ENCODE assay signal across 8 cellular contexts in the genomic region with DNA sequence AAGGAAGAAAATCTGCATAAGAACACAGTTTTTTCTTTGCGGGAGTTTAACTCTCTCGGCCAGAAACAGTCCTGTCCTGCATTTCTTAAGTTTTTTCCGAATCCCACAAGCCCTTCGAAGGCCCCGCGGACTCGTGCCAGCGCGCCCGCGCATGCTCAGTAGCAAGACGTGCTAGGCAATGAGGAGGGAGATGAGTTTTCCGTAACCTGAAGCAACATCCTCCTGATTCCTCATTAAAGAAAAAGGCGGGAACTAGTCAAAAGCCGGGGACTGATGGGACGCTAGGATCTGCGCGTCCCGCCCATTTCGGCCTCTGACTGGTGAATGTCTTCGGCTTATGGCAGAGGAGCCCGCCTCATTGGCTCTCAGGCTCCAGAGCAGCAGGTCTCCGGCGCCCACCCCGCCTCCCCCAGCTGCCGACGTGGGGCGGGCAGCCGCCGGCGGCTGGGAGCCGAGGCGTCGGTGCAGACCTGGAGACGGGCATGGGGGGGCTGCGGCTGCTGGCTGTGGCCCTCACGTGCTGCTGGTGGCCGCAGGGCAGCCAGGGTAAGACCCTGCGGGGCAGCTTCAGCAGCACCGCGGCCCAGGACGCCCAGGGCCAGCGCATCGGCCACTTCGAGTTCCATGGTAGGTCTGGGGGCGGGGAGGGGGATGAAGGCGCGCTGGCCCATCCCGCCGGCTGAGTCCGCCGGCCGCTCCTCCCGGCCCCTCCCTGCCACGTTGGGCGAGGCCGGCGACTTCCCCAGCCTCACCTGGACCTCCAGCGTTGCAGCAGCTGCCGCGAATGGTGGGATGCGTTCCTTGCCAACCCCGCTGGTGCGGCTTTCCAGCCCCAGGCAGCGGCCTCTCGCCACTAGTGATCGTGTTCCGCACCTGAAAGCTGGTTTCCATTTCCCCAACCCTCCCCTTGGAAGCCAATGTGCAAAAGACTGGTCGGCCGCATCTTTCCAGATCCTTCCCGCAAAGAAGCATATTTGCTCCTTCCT. TPM values are rescaled to one million over a fixed set of nuclear protein-coding genes. Genes with fewer than 3 reads are reported as not detected.
DNase-seq lines count a peak whose midpoint lies in the region; ATAC-seq and TF ChIP-seq lines count a peak whose summit lies in the region.

Gene GPR180 (plus strand): TSS at position 412 of the 986 bp plus-strand sequence. CDS start 71 bp downstream, at position 483.

- H3K4me3 Mint-ChIP-seq in activated naive CD8-positive, alpha-beta T cell = peak within 1 kb of the TSS; percentile 89

- H3K27me3 Mint-ChIP-seq in activated naive CD8-positive, alpha-beta T cell = no peaks in the 10 kb centered on the region

- CTCF ChIA-PET in GM10248 (lab: Yijun Ruan, JAX) = interaction anchor here (8.1 kb wide), 1 partner anchor 18 kb away, joined by 105 read pairs; no protein-coding TSS in a partner anchor

- H3K9me3 ChIP-seq in suprapubic skin = no peaks in the 10 kb centered on the region

- TF ChIP-seq POLR2A in suprapubic skin (IDR thresholded peaks at IDR 0.05) = no peak

- H3K36me3 Mint-ChIP-seq in activated naive CD8-positive, alpha-beta T cell = peaks cover 3% of the 10 kb centered on the region

- POLR2A ChIA-PET in GM10248 (lab: Yijun Ruan, JAX) = interaction anchor here (2.0 kb wide), 1 partner anchor 16 kb away, joined by 4 read pairs; no protein-coding TSS in a partner anchor

- TF ChIP-seq EP300 in suprapubic skin (IDR thresholded peaks at IDR 0.05) = no peak

- DNase-seq in GM10248 (ENCODE audit: extremely low spot score) (peak; percentile 96), NCI-H1048 (lab: John Stamatoyannopoulos, UW) (peak; percentile 97), glomerular visceral epithelial cell (ENCODE audit: extremely low spot score) (peak; percentile 99), occipital lobe (lab: John Stamatoyannopoulos, UW) (peak; percentile 97), suprapubic skin (ENCODE audit: low spot score in 2 of 2) (peak; percentile 96 to 97)

- no peaks in the 10 kb centered on the region for H3K9me3 Mint-ChIP-seq in activated naive CD8-positive, alpha-beta T cell (ENCODE audit: low read depth)

- H3K27ac Mint-ChIP-seq in activated naive CD8-positive, alpha-beta T cell = peak within 1 kb of the TSS; percentile 76

- H3K4me1 Mint-ChIP-seq in activated naive CD8-positive, alpha-beta T cell (ENCODE audit: low read depth) = peaks cover 33% of the 10 kb centered on the region

- H3K27me3 ChIP-seq in suprapubic skin = no peaks in the 10 kb centered on the region

- 0% methylated on average over 46 of the region's 71 CpGs for WGBS in suprapubic skin

- H3K27ac ChIP-seq in suprapubic skin = peak within 1 kb of the TSS; percentile 51

- H3K4me3 ChIP-seq in suprapubic skin = peak within 1 kb of the TSS; percentile 83

- TF ChIP-seq CTCF in GM10248 (IDR thresholded peaks at IDR 0.05; ENCODE audit: control extremely low read depth, extremely low read depth, low read depth, missing control alignments) (no peak), suprapubic skin (IDR thresholded peaks at IDR 0.05) (no peak)

- H3K4me1 ChIP-seq in suprapubic skin = peaks cover 4% of the 10 kb centered on the region

- peaks cover 11% of the 10 kb centered on the region for H3K36me3 ChIP-seq in suprapubic skin

- ATAC-seq in HG02588 (IDR thresholded peaks at IDR 0.05; ENCODE audit: unreplicated experiment) (peak; percentile 99), SK-N-SH treated with all-trans-retinoic acid at 6 μM for 48 hours (peak; percentile 100)

TF ChIP-seq in SK-N-SH treated with all-trans-retinoic acid at 6 μM for 48 hours, 23 proteins besides CTCF, POLR2A, EP300 and RAD21:
- TF ChIP-seq ZC3H10 (CRISPR knock-in tag; IDR thresholded peaks at IDR 0.05) (no peak), PPARA (CRISPR knock-in tag; IDR thresholded peaks at IDR 0.05; ENCODE audit: borderline replicate concordance) (no peak), TSHZ2 (CRISPR knock-in tag; IDR thresholded peaks at IDR 0.05) (no peak), SNAI2 (CRISPR knock-in tag; IDR thresholded peaks at IDR 0.05) (no peak)
- TF ChIP-seq, protein P1, sequence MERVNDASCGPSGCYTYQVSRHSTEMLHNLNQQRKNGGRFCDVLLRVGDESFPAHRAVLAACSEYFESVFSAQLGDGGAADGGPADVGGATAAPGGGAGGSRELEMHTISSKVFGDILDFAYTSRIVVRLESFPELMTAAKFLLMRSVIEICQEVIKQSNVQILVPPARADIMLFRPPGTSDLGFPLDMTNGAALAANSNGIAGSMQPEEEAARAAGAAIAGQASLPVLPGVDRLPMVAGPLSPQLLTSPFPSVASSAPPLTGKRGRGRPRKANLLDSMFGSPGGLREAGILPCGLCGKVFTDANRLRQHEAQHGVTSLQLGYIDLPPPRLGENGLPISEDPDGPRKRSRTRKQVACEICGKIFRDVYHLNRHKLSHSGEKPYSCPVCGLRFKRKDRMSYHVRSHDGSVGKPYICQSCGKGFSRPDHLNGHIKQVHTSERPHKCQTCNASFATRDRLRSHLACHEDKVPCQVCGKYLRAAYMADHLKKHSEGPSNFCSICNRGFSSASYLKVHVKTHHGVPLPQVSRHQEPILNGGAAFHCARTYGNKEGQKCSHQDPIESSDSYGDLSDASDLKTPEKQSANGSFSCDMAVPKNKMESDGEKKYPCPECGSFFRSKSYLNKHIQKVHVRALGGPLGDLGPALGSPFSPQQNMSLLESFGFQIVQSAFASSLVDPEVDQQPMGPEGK (CRISPR knock-in tag; IDR thresholded peaks at IDR 0.05; ENCODE audit: borderline replicate concordance) = peak; percentile 34; the same call in 1 of the 2 replicates

RNA-seq across cellular contexts. Expression of gene GPR180, which starts in this region (rescaled TPM):
- total RNA-seq in occipital lobe = 10.6 TPM
- 1 to 10 TPM; 2.0 to 4.2 (median 2.8) TPM for total RNA-seq in suprapubic skin

Comparison
In these comparisons a context has a peak if more than half of its experiments do, and no peak if none do; other contexts are left out.
1. Peak in every context shown above with its lines: DNase-seq, ATAC-seq, H3K4me3 ChIP-seq and H3K27ac ChIP-seq.